Comparison of ENCODE assay signal across 8 cellular contexts in the genomic region with DNA sequence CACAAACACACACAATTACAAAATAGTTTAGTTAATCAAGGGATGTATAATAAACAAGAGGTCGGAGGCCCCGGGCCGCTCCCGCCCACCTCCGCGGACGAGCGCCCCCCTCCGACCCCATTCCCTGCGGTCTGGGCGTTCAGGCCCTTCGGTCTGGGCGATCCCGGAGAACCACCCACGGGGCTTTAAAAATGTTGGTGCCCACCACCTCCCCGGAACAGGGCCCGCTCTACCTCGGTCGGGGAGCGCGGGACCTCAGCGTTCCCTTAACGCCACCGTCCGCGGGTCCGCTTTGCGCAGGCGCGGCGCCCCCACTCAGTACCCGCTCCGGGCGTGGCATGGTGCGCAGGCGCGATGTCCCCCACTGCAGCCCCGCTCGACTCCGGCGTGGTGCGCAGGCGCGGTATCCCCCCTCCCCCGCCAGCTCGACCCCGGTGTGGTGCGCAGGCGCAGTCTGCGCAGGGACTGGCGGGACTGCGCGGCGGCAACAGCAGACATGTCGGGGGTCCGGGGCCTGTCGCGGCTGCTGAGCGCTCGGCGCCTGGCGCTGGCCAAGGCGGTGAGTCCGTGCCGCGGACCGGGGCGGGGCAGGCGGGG. TPM values are rescaled to one million over a fixed set of nuclear protein-coding genes. Genes with fewer than 3 reads are reported as not detected.
DNase-seq lines count a peak whose midpoint lies in the region; ATAC-seq and TF ChIP-seq lines count a peak whose summit lies in the region.

TSS of gene CCDC127 (minus strand) at position 294 of the 597 bp plus-strand sequence. CDS start 1,304 bp downstream, outside the sequence.
TSS of gene SDHA (plus strand) at position 461 of the 597 bp plus-strand sequence. CDS start at position 497, 36 bp downstream.

- CTCF ChIA-PET in activated CD4-positive, alpha-beta memory T cell treated with anti-CD3 and anti-CD28 coated beads, Interleukin-2, amount 10 ng/mL, durations not matched to agents 7 days and 5 days (lab: Charles Lee): interaction anchor here (1.0 to 2.0 kb wide), 3 partner anchors 29 to 53 kb away, joined by 3 to 11 read pairs (median 4); partner anchors contain the start of gene PDCD6

- peaks cover 59% of the 10 kb centered on the region for H3K4me1 Mint-ChIP-seq in activated CD4-positive, alpha-beta memory T cell treated with anti-CD3 and anti-CD28 coated beads, Interleukin-2, amount 10 ng/mL, durations not matched to agents 7 days and 5 days

- DNase-seq in CMK (ENCODE audit: low read depth) (peak; percentile 90), HPDE6-E6E7 (ENCODE audit: extremely low spot score) (peak; percentile 99), NCI-H82 treated with DMSO at 0.1 percent for 48 hours (lab: John Stamatoyannopoulos, UW; ENCODE audit: unreplicated experiment) (peak; percentile 58), ecto neural progenitor cell (ENCODE audit: low spot score) (peak; percentile 100), lower lobe of right lung (peak; percentile 97)
- peak; percentile 97 for DNase-seq in activated CD4-positive, alpha-beta memory T cell treated with anti-CD3 and anti-CD28 coated beads, Interleukin-2, amount 10 ng/mL, durations not matched to agents 7 days and 5 days
- peak; percentile 95 to 98 for DNase-seq in stimulated activated CD4-positive, alpha-beta T cell treated with anti-CD3 and anti-CD28 coated beads, Interleukin-4, amount 100 ng/mL, for 48 hours (ENCODE audit: low read depth in 2 of 2)

- H3K4me3 Mint-ChIP-seq in activated CD4-positive, alpha-beta memory T cell treated with anti-CD3 and anti-CD28 coated beads, Interleukin-2, amount 10 ng/mL, durations not matched to agents 7 days and 5 days: peak within 1 kb of the TSS; percentile 90

- H3K9me3 Mint-ChIP-seq in activated CD4-positive, alpha-beta memory T cell treated with anti-CD3 and anti-CD28 coated beads, Interleukin-2, amount 10 ng/mL, durations not matched to agents 7 days and 5 days: no peaks in the 10 kb centered on the region

- no peaks in the 10 kb centered on the region for H3K27me3 ChIP-seq in lower lobe of right lung (ENCODE audit: low read depth)

- peaks cover 5% of the 10 kb centered on the region for H3K36me3 ChIP-seq in lower lobe of right lung

- intact Hi-C loops in lower lobe of right lung (cut with DNase I): no loop called here

- TF ChIP-seq CTCF in lower lobe of right lung (IDR thresholded peaks at IDR 0.05): peak; percentile 42

- peaks cover 39% of the 10 kb centered on the region for H3K4me1 ChIP-seq in lower lobe of right lung

- peak within 1 kb of the TSS; percentile 93 for H3K27ac ChIP-seq in lower lobe of right lung

- peaks cover 40% of the 10 kb centered on the region for H3K36me3 Mint-ChIP-seq in activated CD4-positive, alpha-beta memory T cell treated with anti-CD3 and anti-CD28 coated beads, Interleukin-2, amount 10 ng/mL, durations not matched to agents 7 days and 5 days (ENCODE audit: low read depth)

- H3K27ac Mint-ChIP-seq in activated CD4-positive, alpha-beta memory T cell treated with anti-CD3 and anti-CD28 coated beads, Interleukin-2, amount 10 ng/mL, durations not matched to agents 7 days and 5 days: peak within 1 kb of the TSS; percentile 94

- H3K4me3 ChIP-seq in lower lobe of right lung: peak within 1 kb of the TSS; percentile 71

- H3K9me3 ChIP-seq in lower lobe of right lung: no peaks in the 10 kb centered on the region

- POLR2A ChIA-PET in activated CD4-positive, alpha-beta memory T cell treated with anti-CD3 and anti-CD28 coated beads, Interleukin-2, amount 10 ng/mL, durations not matched to agents 7 days and 5 days (lab: Charles Lee): interaction anchor here (1.0 to 3.0 kb wide), 10 partner anchors 27 to 309 kb away, joined by 3 to 28 read pairs (median 5); partner anchors contain the start of genes LRRC14B and PDCD6

- H3K27me3 Mint-ChIP-seq in activated CD4-positive, alpha-beta memory T cell treated with anti-CD3 and anti-CD28 coated beads, Interleukin-2, amount 10 ng/mL, durations not matched to agents 7 days and 5 days: no peaks in the 10 kb centered on the region

- ATAC-seq in GM19463 (IDR thresholded peaks at IDR 0.05; ENCODE audit: unreplicated experiment): peak; percentile 67
- peak; percentile 98 to 99 for ATAC-seq in lower lobe of right lung

RNA-seq across cellular contexts. Expression of gene CCDC127, which starts in this region (rescaled TPM):
- total RNA-seq in activated CD4-positive, alpha-beta memory T cell treated with anti-CD3 and anti-CD28 coated beads, Interleukin-2, amount 10 ng/mL, durations not matched to agents 7 days and 5 days: 1 to 10 TPM; 5.6 to 6.5 TPM
- total RNA-seq in lower lobe of right lung: 4.9 TPM

RNA-seq across cellular contexts. Expression of gene SDHA, which starts in this region (rescaled TPM):
- 100 to 1,000 TPM; 144 to 150 TPM for total RNA-seq in activated CD4-positive, alpha-beta memory T cell treated with anti-CD3 and anti-CD28 coated beads, Interleukin-2, amount 10 ng/mL, durations not matched to agents 7 days and 5 days
- 89.6 TPM for total RNA-seq in lower lobe of right lung

Comparison
In these comparisons a context has a peak if more than half of its experiments do, and no peak if none do; other contexts are left out.
1. Peak in every context shown above with its lines: DNase-seq, ATAC-seq, H3K4me3 ChIP-seq and H3K27ac ChIP-seq.